In genomic region chr1:229894535-229894934, GRCh38 we compare ENCODE assay signal across 19 cellular contexts.
"Had no signal": no experiment of that assay in that cellular context is flagged by ENCODE, and none has a peak within 500 bp of the region (broad histone marks: within the 10 kb centered on the region; RNA-seq: fewer than 3 reads in every experiment).

No MANE protein-coding gene starts in this region.

- H3K36me3 ChIP-seq: gastrocnemius medialis, heart left ventricle had no signal

- ATAC-seq: activated CD8-positive, alpha-beta memory T cell treated with anti-CD3 and anti-CD28 coated beads, Interleukin-2, amount 10 ng/mL, durations not matched to agents 7 days and 5 days; body of pancreas; gastrocnemius medialis; heart left ventricle; left ventricle myocardium superior had no signal

- H3K9me3 ChIP-seq: body of pancreas, gastrocnemius medialis, heart left ventricle had no signal

- DNase-seq: activated B cell treated with CpG ODN at 0.5 μM for 24 hours; activated CD4-positive, alpha-beta memory T cell treated with anti-CD3 and anti-CD28 coated beads, Interleukin-2, amount 10 ng/mL, durations not matched to agents 7 days and 5 days; activated CD4-positive, alpha-beta T cell treated with anti-CD3 and anti-CD28 coated beads for 48 hours; activated CD8-positive, alpha-beta memory T cell treated with anti-CD3 and anti-CD28 coated beads, Interleukin-2, amount 10 ng/mL, durations not matched to agents 7 days and 5 days; activated naive CD4-positive, alpha-beta T cell; activated naive CD8-positive, alpha-beta T cell treated with anti-CD3 and anti-CD28 coated beads, Interleukin-2, amount 10 ng/mL, durations not matched to agents 7 days and 5 days; amygdala; body of pancreas; central memory CD4-positive, alpha-beta T cell; dorsolateral prefrontal cortex; gastrocnemius medialis; heart left ventricle; kidney glomerular epithelial cell; left ventricle myocardium superior; occipital lobe; posterior cingulate gyrus; retina; stimulated activated naive CD4-positive, alpha-beta T cell had no signal

- H3K27ac ChIP-seq: body of pancreas, dorsolateral prefrontal cortex, gastrocnemius medialis, heart left ventricle had no signal

- H3K4me1 Mint-ChIP-seq: activated B cell treated with CpG ODN at 0.5 μM for 24 hours; activated CD4-positive, alpha-beta memory T cell treated with anti-CD3 and anti-CD28 coated beads, Interleukin-2, amount 10 ng/mL, durations not matched to agents 7 days and 5 days; activated CD8-positive, alpha-beta memory T cell treated with anti-CD3 and anti-CD28 coated beads, Interleukin-2, amount 10 ng/mL, durations not matched to agents 7 days and 5 days; activated naive CD8-positive, alpha-beta T cell treated with anti-CD3 and anti-CD28 coated beads, Interleukin-2, amount 10 ng/mL, durations not matched to agents 7 days and 5 days; memory B cell had no signal

- H3K9me3 Mint-ChIP-seq: activated B cell treated with CpG ODN at 0.5 μM for 24 hours; activated CD4-positive, alpha-beta memory T cell treated with anti-CD3 and anti-CD28 coated beads, Interleukin-2, amount 10 ng/mL, durations not matched to agents 7 days and 5 days; activated naive CD8-positive, alpha-beta T cell treated with anti-CD3 and anti-CD28 coated beads, Interleukin-2, amount 10 ng/mL, durations not matched to agents 7 days and 5 days; memory B cell had no signal

- H3K36me3 Mint-ChIP-seq: activated CD8-positive, alpha-beta memory T cell treated with anti-CD3 and anti-CD28 coated beads, Interleukin-2, amount 10 ng/mL, durations not matched to agents 7 days and 5 days; activated naive CD8-positive, alpha-beta T cell treated with anti-CD3 and anti-CD28 coated beads, Interleukin-2, amount 10 ng/mL, durations not matched to agents 7 days and 5 days; memory B cell had no signal

- H3K4me3 Mint-ChIP-seq: activated B cell treated with CpG ODN at 0.5 μM for 24 hours; activated CD4-positive, alpha-beta memory T cell treated with anti-CD3 and anti-CD28 coated beads, Interleukin-2, amount 10 ng/mL, durations not matched to agents 7 days and 5 days; activated CD8-positive, alpha-beta memory T cell treated with anti-CD3 and anti-CD28 coated beads, Interleukin-2, amount 10 ng/mL, durations not matched to agents 7 days and 5 days; activated naive CD8-positive, alpha-beta T cell treated with anti-CD3 and anti-CD28 coated beads, Interleukin-2, amount 10 ng/mL, durations not matched to agents 7 days and 5 days; memory B cell had no signal

- H3K4me3 ChIP-seq: body of pancreas, dorsolateral prefrontal cortex, gastrocnemius medialis, heart left ventricle had no signal

- H3K27ac Mint-ChIP-seq: activated B cell treated with CpG ODN at 0.5 μM for 24 hours; activated CD4-positive, alpha-beta memory T cell treated with anti-CD3 and anti-CD28 coated beads, Interleukin-2, amount 10 ng/mL, durations not matched to agents 7 days and 5 days; activated CD8-positive, alpha-beta memory T cell treated with anti-CD3 and anti-CD28 coated beads, Interleukin-2, amount 10 ng/mL, durations not matched to agents 7 days and 5 days; activated naive CD8-positive, alpha-beta T cell treated with anti-CD3 and anti-CD28 coated beads, Interleukin-2, amount 10 ng/mL, durations not matched to agents 7 days and 5 days; memory B cell had no signal
